ENCODE assay signal across 8 cellular contexts in genomic region chr12:49568442-49568776, GRCh38. TPM values are rescaled to one million over a fixed set of nuclear protein-coding genes. Genes with fewer than 3 reads are reported as not detected.
DNase-seq lines count a peak whose midpoint lies in the region; ATAC-seq and TF ChIP-seq lines count a peak whose summit lies in the region.

No MANE protein-coding gene starts in this region.

- H3K4me3 ChIP-seq in ACC112 (ENCODE audit: low read depth, low read length) (peak overlapping the region; percentile 91), coronary artery (peak overlapping the region; percentile 82)

- no peaks in the 10 kb centered on the region for H3K9me3 Mint-ChIP-seq in IgD-negative memory B cell
- no peaks in the 10 kb centered on the region for H3K9me3 Mint-ChIP-seq in natural killer cell treated with Interleukin-12 subunit alpha and Interleukin-12 subunit beta and Interleukin-15 and Interleukin-18, amount 100 ng/mL, for 72 hours

- ATAC-seq in GM19463 (IDR thresholded peaks at IDR 0.05; ENCODE audit: unreplicated experiment), result peak; percentile 17
- peak; percentile 6 to 16 for ATAC-seq in natural killer cell treated with Interleukin-12 subunit alpha and Interleukin-12 subunit beta and Interleukin-15 and Interleukin-18, amount 100 ng/mL, for 72 hours

- no peaks in the 10 kb centered on the region for H3K27me3 Mint-ChIP-seq in IgD-negative memory B cell
- H3K27me3 Mint-ChIP-seq in natural killer cell treated with Interleukin-12 subunit alpha and Interleukin-12 subunit beta and Interleukin-15 and Interleukin-18, amount 100 ng/mL, for 72 hours, result no peaks in the 10 kb centered on the region

- peak overlapping the region; percentile 80 for H2AFZ ChIP-seq in ACC112 (ENCODE audit: low read length, unreplicated experiment)

- H3K27ac ChIP-seq in ACC112 (ENCODE audit: low read depth, low read length), result peak overlapping the region; percentile 73
- H3K27ac ChIP-seq in coronary artery, result peak overlapping the region; percentile 69 to 83

- peak overlapping the region; percentile 93 to 100 (median 100) for H3K27ac Mint-ChIP-seq in IgD-negative memory B cell
- peak overlapping the region; percentile 95 to 99 for H3K27ac Mint-ChIP-seq in natural killer cell treated with Interleukin-12 subunit alpha and Interleukin-12 subunit beta and Interleukin-15 and Interleukin-18, amount 100 ng/mL, for 72 hours

- TF ChIP-seq CTCF in coronary artery (IDR thresholded peaks at IDR 0.05), result no peak

- peaks cover 6% of the 10 kb centered on the region for H3K4me1 ChIP-seq in ACC112 (ENCODE audit: control insufficient read depth, insufficient read depth, low read length, unreplicated experiment)

- H3K4me3 Mint-ChIP-seq in IgD-negative memory B cell, result peak overlapping the region; percentile 98 to 99 (median 98)
- H3K4me3 Mint-ChIP-seq in natural killer cell treated with Interleukin-12 subunit alpha and Interleukin-12 subunit beta and Interleukin-15 and Interleukin-18, amount 100 ng/mL, for 72 hours, result peak overlapping the region; percentile 98

- peaks cover 28% of the 10 kb centered on the region for H3K79me2 ChIP-seq in ACC112 (ENCODE audit: control insufficient read depth, insufficient read depth, low read length, unreplicated experiment)

- peaks cover 2% of the 10 kb centered on the region for H3K36me3 Mint-ChIP-seq in IgD-negative memory B cell
- H3K36me3 Mint-ChIP-seq in natural killer cell treated with Interleukin-12 subunit alpha and Interleukin-12 subunit beta and Interleukin-15 and Interleukin-18, amount 100 ng/mL, for 72 hours, result peaks cover 6% of the 10 kb centered on the region

- H3K36me3 ChIP-seq in ACC112 (ENCODE audit: insufficient read depth, low read length), result no peaks in the 10 kb centered on the region; the same call in 1 of the 2 replicates

- DNase-seq in coronary artery (ENCODE audit: low spot score) (no peak), NCI-H2171 treated with DMSO at 0.1 percent for 48 hours (lab: John Stamatoyannopoulos, UW) (no peak), NAMALWA (ENCODE audit: low spot score) (no peak), SW 1271 (lab: John Stamatoyannopoulos, UW) (no peak)
- DNase-seq in natural killer cell treated with Interleukin-12 subunit alpha and Interleukin-12 subunit beta and Interleukin-15 and Interleukin-18, amount 100 ng/mL, for 72 hours (ENCODE audit: low spot score), result no peak

- peaks cover 21 to 31% (median 27%) of the 10 kb centered on the region in 3 donors for H3K4me1 Mint-ChIP-seq in IgD-negative memory B cell
- peaks cover 42 to 48% of the 10 kb centered on the region in 2 donors for H3K4me1 Mint-ChIP-seq in natural killer cell treated with Interleukin-12 subunit alpha and Interleukin-12 subunit beta and Interleukin-15 and Interleukin-18, amount 100 ng/mL, for 72 hours (ENCODE audit: low read depth in 2 of 2)

- H3K27me3 ChIP-seq in ACC112 (ENCODE audit: insufficient read depth, low read length), result no peaks in the 10 kb centered on the region

RNA-seq across cellular contexts. Expression of gene MCRS1, which starts 0.5 kb away (rescaled TPM):
- 57.3 TPM for polyA plus RNA-seq in IgD-negative memory B cell
- total RNA-seq in natural killer cell treated with Interleukin-12 subunit alpha and Interleukin-12 subunit beta and Interleukin-15 and Interleukin-18, amount 100 ng/mL, for 72 hours, result 10 to 100 TPM; 64.9 to 89.8 TPM

RNA-seq across cellular contexts. Expression of gene KCNH3, which starts 29.6 kb away (rescaled TPM):
- polyA plus RNA-seq in IgD-negative memory B cell, result 0.15 TPM
- total RNA-seq in natural killer cell treated with Interleukin-12 subunit alpha and Interleukin-12 subunit beta and Interleukin-15 and Interleukin-18, amount 100 ng/mL, for 72 hours, result under 1 TPM; 0.50 to 0.70 TPM

RNA-seq across cellular contexts. Expression of gene FAM186B, which starts 37.0 kb away (rescaled TPM):
- polyA plus RNA-seq in IgD-negative memory B cell, result 0.16 TPM
- total RNA-seq in natural killer cell treated with Interleukin-12 subunit alpha and Interleukin-12 subunit beta and Interleukin-15 and Interleukin-18, amount 100 ng/mL, for 72 hours, result 1 to 10 TPM; 2.0 to 2.3 TPM

RNA-seq across cellular contexts. Expression of gene PRPF40B, which starts 55.0 kb away (rescaled TPM):
- 5.7 TPM for polyA plus RNA-seq in IgD-negative memory B cell
- total RNA-seq in natural killer cell treated with Interleukin-12 subunit alpha and Interleukin-12 subunit beta and Interleukin-15 and Interleukin-18, amount 100 ng/mL, for 72 hours, result 10 to 100 TPM in 1 of 2 donors, 1 to 10 TPM in 1; 6.2 to 12.4 TPM
